ENCODE assay signal across 12 cellular contexts in the genomic region with DNA sequence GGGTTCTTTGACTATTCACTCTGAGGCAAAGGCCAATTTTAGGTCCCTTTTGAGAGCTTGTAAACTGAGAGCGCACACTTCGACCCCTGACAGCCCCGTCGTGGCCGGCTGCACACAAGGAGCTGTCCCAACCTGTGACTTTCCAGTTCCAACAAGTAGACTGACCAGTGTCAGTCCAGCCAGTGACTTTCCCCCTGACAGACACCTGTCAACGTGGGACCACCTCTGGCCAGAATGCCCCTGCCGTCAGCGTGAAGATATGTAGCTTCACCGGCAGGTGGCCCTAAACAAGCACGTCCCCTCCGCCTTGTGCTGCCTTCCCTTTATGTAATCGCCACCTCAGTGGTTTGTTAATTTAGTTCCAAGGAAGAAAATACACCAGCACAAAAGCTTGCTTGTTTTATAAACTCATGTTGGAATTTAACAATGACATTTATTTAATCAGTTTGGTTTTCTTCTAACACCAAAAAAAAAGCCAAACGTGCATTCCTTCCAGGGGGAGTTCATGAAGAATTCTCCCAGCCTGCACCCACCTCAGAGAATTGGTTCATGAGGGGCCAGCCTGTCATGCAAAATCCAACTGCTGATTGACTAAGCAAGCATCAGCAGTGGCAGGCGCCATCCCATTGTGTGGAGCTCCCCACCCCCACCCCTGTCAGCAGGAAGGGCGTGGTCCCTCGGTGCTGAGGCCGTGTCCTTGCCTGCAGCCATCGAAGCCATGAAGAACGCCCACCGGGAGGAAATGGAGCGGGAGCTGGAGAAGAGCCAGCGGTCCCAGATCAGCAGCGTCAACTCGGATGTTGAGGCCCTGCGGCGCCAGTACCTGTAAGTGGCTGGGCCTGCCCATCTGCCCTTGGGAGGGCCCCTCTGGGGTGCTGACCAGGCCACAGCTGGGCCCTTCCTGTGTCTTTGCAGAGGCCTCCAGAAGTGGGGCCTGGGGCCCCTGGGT. TPM values are rescaled to one million over a fixed set of nuclear protein-coding genes. Genes with fewer than 3 reads are reported as not detected.
DNase-seq lines count a peak whose midpoint lies in the region; ATAC-seq and TF ChIP-seq lines count a peak whose summit lies in the region.
"Had no signal": no experiment of that assay in that cellular context is flagged by ENCODE, and none has a peak within 500 bp of the region (broad histone marks: within the 10 kb centered on the region; RNA-seq: fewer than 3 reads in every experiment).

No MANE protein-coding gene starts in this region.

- H3K27ac ChIP-seq in right cardiac atrium (ENCODE audit: low read length): no peak overlapping the region
- peak overlapping the region; percentile 22 to 77 (median 51) for H3K27ac ChIP-seq in upper lobe of left lung
- H3K27ac ChIP-seq: neutrophil had no signal

- ATAC-seq in activated naive CD8-positive, alpha-beta T cell treated with anti-CD3 and anti-CD28 coated beads, Interleukin-2, amount 10 ng/mL, durations not matched to agents 7 days and 5 days (ENCODE audit: low read depth): no peak
- ATAC-seq in activated naive CD8-positive, alpha-beta T cell treated with anti-CD3 and anti-CD28 coated beads, Interleukin-2, amount 50 U/mL, for 24 hours: no peak
- ATAC-seq in right cardiac atrium: peak; percentile 59 to 92
- ATAC-seq in upper lobe of left lung (ENCODE audit: low FRiP score in 2 of 2): peak in 1 of 2 donors; percentile 1
- ATAC-seq in HG03565 (IDR thresholded peaks at IDR 0.05; ENCODE audit: unreplicated experiment): no peak
- ATAC-seq in HG03139 (IDR thresholded peaks at IDR 0.05; ENCODE audit: unreplicated experiment): no peak

- H3K27me3 Mint-ChIP-seq in activated naive CD8-positive, alpha-beta T cell treated with anti-CD3 and anti-CD28 coated beads, Interleukin-2, amount 10 ng/mL, durations not matched to agents 7 days and 5 days: no peaks in the 10 kb centered on the region
- H3K27me3 Mint-ChIP-seq in activated naive CD8-positive, alpha-beta T cell treated with anti-CD3 and anti-CD28 coated beads, Interleukin-2, amount 50 U/mL, for 24 hours: no peaks in the 10 kb centered on the region
- H3K27me3 Mint-ChIP-seq: stimulated activated naive CD8-positive, alpha-beta T cell treated with anti-CD3 and anti-CD28 coated beads, Interleukin-15, Interleukin-2, amounts not matched to agents 100 ng/mL and 50 ng/mL, for 24 hours had no signal

- TF ChIP-seq CTCF in astrocyte of the cerebellum (IDR thresholded peaks at IDR 0.05; ENCODE audit: low read depth, low read length, missing control alignments): peak; percentile 10
- TF ChIP-seq CTCF in upper lobe of left lung (IDR thresholded peaks at IDR 0.05): no peak

- POLR2A ChIA-PET in activated naive CD8-positive, alpha-beta T cell treated with anti-CD3 and anti-CD28 coated beads, Interleukin-2, amount 10 ng/mL, durations not matched to agents 7 days and 5 days (lab: Charles Lee): interaction anchor here (1.2 kb wide), 1 partner anchor 16 kb away, joined by 3 read pairs; no protein-coding TSS in a partner anchor

- H3K4me3 Mint-ChIP-seq in activated naive CD8-positive, alpha-beta T cell treated with anti-CD3 and anti-CD28 coated beads, Interleukin-2, amount 10 ng/mL, durations not matched to agents 7 days and 5 days: no peak overlapping the region
- H3K4me3 Mint-ChIP-seq in activated naive CD8-positive, alpha-beta T cell treated with anti-CD3 and anti-CD28 coated beads, Interleukin-2, amount 50 U/mL, for 24 hours: no peak overlapping the region
- H3K4me3 Mint-ChIP-seq: stimulated activated naive CD8-positive, alpha-beta T cell treated with anti-CD3 and anti-CD28 coated beads, Interleukin-15, Interleukin-2, amounts not matched to agents 100 ng/mL and 50 ng/mL, for 24 hours had no signal

- peak in 1 of 4 donors; percentile 45 for TF ChIP-seq EP300 in upper lobe of left lung (IDR thresholded peaks at IDR 0.05)

- H3K36me3 ChIP-seq in upper lobe of left lung: peaks cover 13 to 92% (median 63%) of the 10 kb centered on the region in 4 donors

- TF ChIP-seq POLR2A in upper lobe of left lung (IDR thresholded peaks at IDR 0.05): no peak

- 66% methylated on average over 26 of the region's 26 CpGs for WGBS in right cardiac atrium
- 65 to 66% methylated on average over 22 to 24 of the region's 26 CpGs for WGBS in upper lobe of left lung, 2 donors

- intact Hi-C loops in right cardiac atrium (cut with DNase I): no loop called here

- in situ Hi-C loops in astrocyte of the cerebellum (cut with HindIII; ENCODE audit: low sequenced_read_pairs): no loop called here

- H3K4me1 ChIP-seq in right cardiac atrium (ENCODE audit: control insufficient read depth, insufficient read depth, low read length) (no peaks in the 10 kb centered on the region), upper lobe of left lung (peaks cover 21 to 31% (median 27%) of the 10 kb centered on the region in 4 donors)

- H3K4me1 Mint-ChIP-seq in activated naive CD8-positive, alpha-beta T cell treated with anti-CD3 and anti-CD28 coated beads, Interleukin-2, amount 10 ng/mL, durations not matched to agents 7 days and 5 days: peaks cover 20% of the 10 kb centered on the region
- H3K4me1 Mint-ChIP-seq in activated naive CD8-positive, alpha-beta T cell treated with anti-CD3 and anti-CD28 coated beads, Interleukin-2, amount 50 U/mL, for 24 hours: peaks cover 43% of the 10 kb centered on the region

- H3K9me3 Mint-ChIP-seq in activated naive CD8-positive, alpha-beta T cell treated with anti-CD3 and anti-CD28 coated beads, Interleukin-2, amount 10 ng/mL, durations not matched to agents 7 days and 5 days: no peaks in the 10 kb centered on the region
- H3K9me3 Mint-ChIP-seq in activated naive CD8-positive, alpha-beta T cell treated with anti-CD3 and anti-CD28 coated beads, Interleukin-2, amount 50 U/mL, for 24 hours: no peaks in the 10 kb centered on the region
- H3K9me3 Mint-ChIP-seq: stimulated activated naive CD8-positive, alpha-beta T cell treated with anti-CD3 and anti-CD28 coated beads, Interleukin-15, Interleukin-2, amounts not matched to agents 100 ng/mL and 50 ng/mL, for 24 hours had no signal

- H3K27ac Mint-ChIP-seq in activated naive CD8-positive, alpha-beta T cell treated with anti-CD3 and anti-CD28 coated beads, Interleukin-2, amount 10 ng/mL, durations not matched to agents 7 days and 5 days: peak overlapping the region; percentile 28
- no peak overlapping the region for H3K27ac Mint-ChIP-seq in activated naive CD8-positive, alpha-beta T cell treated with anti-CD3 and anti-CD28 coated beads, Interleukin-2, amount 50 U/mL, for 24 hours
- H3K27ac Mint-ChIP-seq: stimulated activated naive CD8-positive, alpha-beta T cell treated with anti-CD3 and anti-CD28 coated beads, Interleukin-15, Interleukin-2, amounts not matched to agents 100 ng/mL and 50 ng/mL, for 24 hours had no signal

- no peak for DNase-seq in activated naive CD8-positive, alpha-beta T cell treated with anti-CD3 and anti-CD28 coated beads, Interleukin-2, amount 10 ng/mL, durations not matched to agents 7 days and 5 days
- no peak for DNase-seq in activated naive CD8-positive, alpha-beta T cell treated with anti-CD3 and anti-CD28 coated beads, Interleukin-2, amount 50 U/mL, for 24 hours
- DNase-seq in astrocyte of the cerebellum (ENCODE audit: low read depth): no peak
- peak; percentile 77 to 86 (median 82) for DNase-seq in right cardiac atrium
- DNase-seq in upper lobe of left lung: peak in 1 of 2 donors; percentile 37
- DNase-seq in OCI-M2 (lab: John Stamatoyannopoulos, UW; ENCODE audit: unreplicated experiment): no peak
- DNase-seq: activated CD4-positive, alpha-beta T cell treated with anti-CD3 and anti-CD28 coated beads, Interleukin-2, amount 50 U/mL, for 1 hour; GF-D8 had no signal

- H3K9me3 ChIP-seq in right cardiac atrium (ENCODE audit: control insufficient read depth, low read length): no peaks in the 10 kb centered on the region
- H3K9me3 ChIP-seq in upper lobe of left lung: no peaks in the 10 kb centered on the region
- H3K9me3 ChIP-seq: neutrophil had no signal

- peaks cover 15% of the 10 kb centered on the region for H3K36me3 Mint-ChIP-seq in activated naive CD8-positive, alpha-beta T cell treated with anti-CD3 and anti-CD28 coated beads, Interleukin-2, amount 10 ng/mL, durations not matched to agents 7 days and 5 days
- peaks cover 20% of the 10 kb centered on the region for H3K36me3 Mint-ChIP-seq in activated naive CD8-positive, alpha-beta T cell treated with anti-CD3 and anti-CD28 coated beads, Interleukin-2, amount 50 U/mL, for 24 hours (ENCODE audit: low read depth)

- H3K27me3 ChIP-seq in right cardiac atrium (ENCODE audit: control insufficient read depth, insufficient read depth) (no peaks in the 10 kb centered on the region), upper lobe of left lung (no peaks in the 10 kb centered on the region)
- H3K27me3 ChIP-seq: neutrophil had no signal

- H3K4me3 ChIP-seq in astrocyte of the cerebellum (ENCODE audit: low read depth, low read length): no peak overlapping the region
- H3K4me3 ChIP-seq in right cardiac atrium (ENCODE audit: low read length): no peak overlapping the region
- no peak overlapping the region for H3K4me3 ChIP-seq in upper lobe of left lung

RNA-seq across cellular contexts. Expression of a gene that starts 33.9 kb away (rescaled TPM):
- total RNA-seq in activated naive CD8-positive, alpha-beta T cell treated with anti-CD3 and anti-CD28 coated beads, Interleukin-2, amount 10 ng/mL, durations not matched to agents 7 days and 5 days: 1 to 10 TPM; 5.5 to 6.3 TPM
- total RNA-seq in right cardiac atrium (1 to 10 TPM; 3.8 to 5.4 (median 4.0) TPM), upper lobe of left lung (1 to 10 TPM; 2.3 to 5.0 (median 3.4) TPM)
- 2.9 TPM for polyA plus RNA-seq in right cardiac atrium

Comparison
In these comparisons a context has a peak if more than half of its experiments do, and no peak if none do; other contexts are left out.
1. ATAC-seq: peak in right cardiac atrium (2 of 2); none in activated naive CD8-positive, alpha-beta T cell treated with anti-CD3 and anti-CD28 coated beads, Interleukin-2, amount 10 ng/mL, durations not matched to agents 7 days and 5 days (single experiment), activated naive CD8-positive, alpha-beta T cell treated with anti-CD3 and anti-CD28 coated beads, Interleukin-2, amount 50 U/mL, for 24 hours (single experiment), HG03565 (single experiment) and HG03139 (single experiment).
2. DNase-seq: peak in right cardiac atrium (3 of 3); none in activated naive CD8-positive, alpha-beta T cell treated with anti-CD3 and anti-CD28 coated beads, Interleukin-2, amount 10 ng/mL, durations not matched to agents 7 days and 5 days (single experiment), activated naive CD8-positive, alpha-beta T cell treated with anti-CD3 and anti-CD28 coated beads, Interleukin-2, amount 50 U/mL, for 24 hours (single experiment), astrocyte of the cerebellum (single experiment) and OCI-M2 (single experiment).